In genomic region chr5:143213851-143214363, GRCh38 we compare ENCODE assay signal across 1 cellular context.
TF ChIP-seq lines count a peak whose summit lies in the region.

No MANE protein-coding gene starts in this region.

TF ChIP-seq in GM12878, 131 proteins besides CTCF, POLR2A, EP300 and RAD21 (continued from another document and continues in another):
- TF ChIP-seq REST (IDR thresholded peaks at IDR 0.05; ENCODE audit: low read depth, low read length) (no peak), CHD1 (IDR thresholded peaks at IDR 0.05; ENCODE audit: low read depth, low read length) (no peak), SMAD1 (IDR thresholded peaks at IDR 0.05; ENCODE audit: low read depth, partially characterized antibody) (peak; percentile 88), PAX8 (IDR thresholded peaks at IDR 0.05) (no peak), EGR1 (IDR thresholded peaks at IDR 0.05; ENCODE audit: borderline replicate concordance in 1 of 2, low read depth in 2 of 2, low read length in 2 of 2) (no peak), MXI1 (IDR thresholded peaks at IDR 0.05; ENCODE audit: low read depth, low read length) (peak; percentile 59; the same call in 1 of the 2 replicates), SMARCA5 (IDR thresholded peaks at IDR 0.05) (no peak), CREB1 (IDR thresholded peaks at IDR 0.05; ENCODE audit: low read depth) (no peak), RCOR1 (conservative IDR thresholded peaks at IDR 0.05; ENCODE audit: low read depth, low read length) (no peak; the same call in 1 of the 2 replicates), CBX5 (IDR thresholded peaks at IDR 0.05; ENCODE audit: low read depth) (no peak), RAD51 (IDR thresholded peaks at IDR 0.05) (peak; percentile 10; the same call in 1 of the 2 replicates), SIN3A (IDR thresholded peaks at IDR 0.05; ENCODE audit: low read depth, low read length) (no peak), RUNX3 (IDR thresholded peaks at IDR 0.05; ENCODE audit: low read length) (no peak), NR2F1 (conservative IDR thresholded peaks at IDR 0.05) (no peak; the same call in 1 of the 2 replicates), NR2C1 (IDR thresholded peaks at IDR 0.05) (no peak), ETV6 (conservative IDR thresholded peaks at IDR 0.05 in 1 of 2, IDR thresholded peaks at IDR 0.05 in 1 of 2; ENCODE audit: borderline replicate concordance in 1 of 2, low read depth in 1 of 2) (peak in 1 of 2 experiments; percentile 73; a peak in 2 of 4 replicates), IRF5 (IDR thresholded peaks at IDR 0.05; ENCODE audit: borderline replicate concordance) (no peak), ZBTB4 (CRISPR knock-in tag; IDR thresholded peaks at IDR 0.05) (no peak), SMAD5 (IDR thresholded peaks at IDR 0.05; ENCODE audit: low read depth) (no peak; the same call in 1 of the 2 replicates), ZSCAN29 (IDR thresholded peaks at IDR 0.05) (no peak), SUZ12 (IDR thresholded peaks at IDR 0.05; ENCODE audit: unreplicated experiment) (no peak), CEBPB (IDR thresholded peaks at IDR 0.05; ENCODE audit: borderline replicate concordance in 1 of 2, low read depth in 2 of 2, low read length in 2 of 2) (no peak), DPF2 (IDR thresholded peaks at IDR 0.05) (no peak), SIX5 (IDR thresholded peaks at IDR 0.05; ENCODE audit: low read depth, low read length, severe bottlenecking) (no peak), IRF4 (IDR thresholded peaks at IDR 0.05; ENCODE audit: low read depth, low read length) (peak; percentile 79), ATF7 (IDR thresholded peaks at IDR 0.05; ENCODE audit: low read depth) (peak; percentile 81), ZNF274 (IDR thresholded peaks at IDR 0.05; ENCODE audit: insufficient read depth, insufficient read length) (no peak), CBX3 (IDR thresholded peaks at IDR 0.05; ENCODE audit: borderline replicate concordance, low read depth) (no peak), ZBED1 (IDR thresholded peaks at IDR 0.05; ENCODE audit: borderline replicate concordance) (peak; percentile 96; the same call in 1 of the 2 replicates), BCLAF1 (IDR thresholded peaks at IDR 0.05) (no peak), USF2 (IDR thresholded peaks at IDR 0.05; ENCODE audit: borderline replicate concordance, low read depth, low read length) (no peak), ATF2 (IDR thresholded peaks at IDR 0.05; ENCODE audit: low read length) (no peak), ZBTB11 (CRISPR knock-in tag; IDR thresholded peaks at IDR 0.05) (no peak), SUPT20H (IDR thresholded peaks at IDR 0.05; ENCODE audit: borderline replicate concordance, control insufficient read depth, low read depth, low read length) (no peak), E2F8 (IDR thresholded peaks at IDR 0.05; ENCODE audit: low read depth, partially characterized antibody) (no peak)
